In genomic region chr9:121013911-121014310, GRCh38 we compare ENCODE assay signal across 20 cellular contexts.
"Had no signal": no experiment of that assay in that cellular context is flagged by ENCODE, and none has a peak within 500 bp of the region (broad histone marks: within the 10 kb centered on the region; RNA-seq: fewer than 3 reads in every experiment).

No MANE protein-coding gene starts in this region.

- H3K27ac Mint-ChIP-seq: memory B cell; naive thymus-derived CD8-positive, alpha-beta T cell had no signal

- H3K36me3 Mint-ChIP-seq: naive thymus-derived CD8-positive, alpha-beta T cell had no signal

- H3K27ac ChIP-seq: coronary artery, heart right ventricle, left ventricle myocardium inferior, lower lobe of right lung, neutrophil, psoas muscle, right lobe of liver, stomach, thoracic aorta, transverse colon had no signal

- DNase-seq: effector CD8-positive, alpha-beta T cell; heart right ventricle; kidney; left cardiac atrium; left ventricle myocardium inferior; lower lobe of right lung; naive thymus-derived CD8-positive, alpha-beta T cell; psoas muscle; retina; right lobe of liver; stimulated activated CD4-positive, alpha-beta T cell treated with anti-CD3 and anti-CD28 coated beads, Interleukin-2, amount 100 ng/mL, for 24 hours; stimulated activated CD4-positive, alpha-beta T cell treated with anti-CD3 and anti-CD28 coated beads, Interleukin-4, amount 100 ng/mL, for 4 hours; stimulated activated naive CD4-positive, alpha-beta T cell; stomach; substantia nigra; transverse colon had no signal

- ATAC-seq: heart right ventricle; left cardiac atrium; lower lobe of right lung; naive thymus-derived CD8-positive, alpha-beta T cell; psoas muscle had no signal

- H3K27me3 Mint-ChIP-seq: memory B cell; naive thymus-derived CD8-positive, alpha-beta T cell had no signal

- H3K4me1 Mint-ChIP-seq: naive thymus-derived CD8-positive, alpha-beta T cell had no signal

- H3K9me3 Mint-ChIP-seq: naive thymus-derived CD8-positive, alpha-beta T cell had no signal

- H3K4me1 ChIP-seq: heart right ventricle, left ventricle myocardium inferior, lower lobe of right lung, psoas muscle, stomach, transverse colon had no signal

- H3K4me3 Mint-ChIP-seq: memory B cell; naive thymus-derived CD8-positive, alpha-beta T cell had no signal

- H3K36me3 ChIP-seq: left ventricle myocardium inferior, thoracic aorta, transverse colon had no signal

- H3K27me3 ChIP-seq: heart right ventricle, neutrophil, right lobe of liver, stomach, transverse colon had no signal

- H3K9me3 ChIP-seq: heart right ventricle, left ventricle myocardium inferior, lower lobe of right lung, neutrophil, psoas muscle, right lobe of liver, stomach, thoracic aorta, transverse colon had no signal

- H3K4me3 ChIP-seq: coronary artery, heart right ventricle, left ventricle myocardium inferior, lower lobe of right lung, psoas muscle, right lobe of liver, stomach, thoracic aorta, transverse colon had no signal
